ENCODE assay signal across 7 cellular contexts in the genomic region with DNA sequence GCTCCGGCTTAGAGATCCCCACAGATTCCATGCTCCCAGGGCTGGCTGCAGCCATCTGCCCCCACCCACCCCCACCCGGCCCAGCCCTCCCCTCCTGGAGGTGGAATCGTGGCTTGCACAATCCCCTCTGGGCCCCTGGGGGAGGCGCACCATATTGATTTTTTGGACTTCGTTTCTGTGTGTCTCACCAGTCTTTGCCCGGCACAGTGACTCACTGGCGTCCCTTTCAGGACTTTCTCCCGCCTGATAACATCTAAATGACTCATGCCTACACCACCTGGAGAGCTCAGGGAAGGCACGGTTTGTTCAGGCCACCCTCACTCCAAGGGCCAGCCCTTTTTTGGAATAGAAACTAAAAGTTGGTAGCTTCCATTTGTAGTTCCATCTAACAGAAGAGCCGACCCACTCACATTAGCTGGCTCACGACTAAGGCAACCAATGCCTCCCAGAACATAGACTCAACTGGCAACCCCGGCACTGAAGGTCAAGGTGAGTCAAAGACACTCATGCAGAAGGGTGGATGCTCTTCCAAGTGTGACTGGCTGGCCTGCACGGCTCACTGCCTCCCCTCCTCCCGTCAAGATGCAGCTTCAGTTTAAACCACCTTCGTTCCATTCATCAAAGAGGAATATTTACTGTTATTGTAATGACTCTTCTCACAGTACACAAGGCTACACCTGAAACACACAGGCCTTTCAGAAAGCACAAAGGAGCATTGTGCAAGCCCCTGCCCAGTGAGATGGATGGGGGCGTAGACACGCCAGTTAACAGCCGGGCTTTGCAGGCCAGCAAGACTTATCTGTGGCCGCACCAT. TPM values are rescaled to one million over a fixed set of nuclear protein-coding genes. Genes with fewer than 3 reads are reported as not detected.
DNase-seq lines count a peak whose midpoint lies in the region; ATAC-seq and TF ChIP-seq lines count a peak whose summit lies in the region.

No MANE protein-coding gene starts in this region.

- no peaks in the 10 kb centered on the region for H3K36me3 ChIP-seq in prostate gland

- H3K4me3 ChIP-seq in NB4 (ENCODE audit: low read depth, low read length) (no peak overlapping the region), prostate gland (no peak overlapping the region)

- H3K4me1 ChIP-seq in prostate gland (replicated peaks): no peaks in the 10 kb centered on the region

- H3K27me3 ChIP-seq in prostate gland (replicated peaks; ENCODE audit: insufficient read depth): no peaks in the 10 kb centered on the region

- TF ChIP-seq POLR2A in NB4 (IDR thresholded peaks at IDR 0.05; ENCODE audit: extremely low read depth, insufficient read length): no peak
- no peak for TF ChIP-seq POLR2A in prostate gland (IDR thresholded peaks at IDR 0.05)

- no peak for TF ChIP-seq CTCF in NB4 (IDR thresholded peaks at IDR 0.05; ENCODE audit: low read depth, low read length)
- no peak for TF ChIP-seq CTCF in prostate gland (IDR thresholded peaks at IDR 0.05)

- DNase-seq in NB4 (ENCODE audit: low read depth) (peak; percentile 76), T47D (ENCODE audit: low read depth in 1 of 2, low spot score in 1 of 2) (peak; percentile 42 to 84), prostate gland (ENCODE audit: low spot score) (peak; percentile 83), NCI-H1092 (lab: John Stamatoyannopoulos, UW) (no peak), NCI-H1694 treated with DMSO at 0.1 percent for 48 hours (lab: John Stamatoyannopoulos, UW) (no peak), inferior parietal cortex (ENCODE audit: extremely low spot score) (no peak)

- intact Hi-C loops in prostate gland (cut with DNase I): no loop called here

- ATAC-seq in GM21529 (IDR thresholded peaks at IDR 0.05; ENCODE audit: unreplicated experiment): peak; percentile 64

- 51% methylated on average over 19 of the region's 19 CpGs for WGBS in prostate gland

- peak overlapping the region; percentile 44 to 49 for H3K27ac ChIP-seq in prostate gland

- H3K9me3 ChIP-seq in prostate gland: no peaks in the 10 kb centered on the region

- in situ Hi-C loops in T47D (cut with HindIII; ENCODE audit: low pct_unique_long_range_greater_than_20kb, low sequenced_read_pairs): no loop called here

RNA-seq across cellular contexts. Expression of a gene that starts 18.1 kb away (rescaled TPM):
- 10 to 100 TPM; 53.3 to 80.2 TPM for total RNA-seq in prostate gland

Comparison
In these comparisons a context has a peak if more than half of its experiments do, and no peak if none do; other contexts are left out.
1. DNase-seq: peak in NB4 (single experiment), T47D (2 of 2) and prostate gland (single experiment); none in NCI-H1092 (single experiment), NCI-H1694 treated with DMSO at 0.1 percent for 48 hours (single experiment) and inferior parietal cortex (single experiment).